In the genomic region with DNA sequence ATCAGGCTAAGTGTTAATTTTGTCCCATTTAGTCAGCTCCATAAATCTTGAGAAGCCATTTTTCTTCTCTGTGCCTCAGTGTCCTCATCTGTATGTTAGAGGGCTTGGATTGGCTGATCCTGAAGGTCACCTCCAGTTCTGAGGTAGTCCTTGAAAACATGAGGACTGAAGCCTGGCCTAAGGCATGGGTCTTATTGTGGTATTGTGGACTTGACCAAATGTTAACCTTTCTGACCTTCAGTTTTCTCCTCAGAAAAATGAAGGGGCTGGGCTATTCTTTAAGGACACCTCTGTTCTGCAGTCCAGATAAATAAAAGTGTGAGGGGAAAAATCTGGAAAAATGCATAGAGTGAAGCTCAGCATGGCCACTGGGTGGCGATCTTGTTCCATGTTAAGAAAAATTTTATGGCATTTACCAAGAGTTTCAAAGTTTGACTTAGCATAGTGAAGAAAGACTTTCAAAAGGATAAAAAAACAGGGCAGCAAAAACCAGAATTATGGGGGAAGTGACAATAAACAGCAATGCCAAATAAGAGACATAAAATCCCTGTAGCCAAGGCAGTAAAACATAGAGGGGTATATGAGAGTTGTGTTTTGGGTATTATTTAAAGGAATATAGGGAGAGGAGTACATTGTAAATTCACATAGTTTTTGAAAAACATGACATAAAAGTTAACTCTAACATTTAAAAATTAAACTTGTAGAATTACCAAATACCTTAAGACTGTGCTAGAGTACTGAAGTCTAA, we compare ENCODE assay signal across 8 cellular contexts. TPM values are rescaled to one million over a fixed set of nuclear protein-coding genes. Genes with fewer than 3 reads are reported as not detected.
DNase-seq lines count a peak whose midpoint lies in the region; ATAC-seq and TF ChIP-seq lines count a peak whose summit lies in the region.

No MANE protein-coding gene starts in this region.

- no peak overlapping the region for H3K4me3 ChIP-seq in astrocyte of the cerebellum (ENCODE audit: low read depth, low read length)

- no peak overlapping the region for H2BK5ac ChIP-seq in H9 (ENCODE audit: insufficient read length, low read length)

- no peak overlapping the region for H3K4ac ChIP-seq in H9 (ENCODE audit: low read depth, low read length)

- no peak overlapping the region for H2AFZ ChIP-seq in H9 (ENCODE audit: low read length)

- H3K23me2 ChIP-seq in H9 (ENCODE audit: insufficient read length, low read depth, low read length, poor library complexity, severe bottlenecking) = peaks cover 4% of the 10 kb centered on the region

- no peak overlapping the region for H4K91ac ChIP-seq in H9 (ENCODE audit: insufficient read length, low read depth, low read length)

- H3K27me3 ChIP-seq in H9 (ENCODE audit: insufficient read depth, low read length) = no peaks in the 10 kb centered on the region

- H3K27ac ChIP-seq in H9 (ENCODE audit: insufficient read length, low read depth, low read length) = no peak overlapping the region

- ATAC-seq in GM19397 (IDR thresholded peaks at IDR 0.05; ENCODE audit: unreplicated experiment) = no peak

- H3K27ac Mint-ChIP-seq in H9 = no peak overlapping the region

- no peaks in the 10 kb centered on the region for H4K20me1 ChIP-seq in H9 (ENCODE audit: control insufficient read depth, insufficient read depth, insufficient read length)

- no peak overlapping the region for H2BK15ac ChIP-seq in H9 (ENCODE audit: low read depth, low read length)

- peaks cover 2% of the 10 kb centered on the region; the same call in 1 of the 2 replicates for H3K4me1 ChIP-seq in H9 (ENCODE audit: insufficient read depth, low read length)

- no peaks in the 10 kb centered on the region for H3K79me2 ChIP-seq in H9 (ENCODE audit: insufficient read depth, low read length)

- H3K14ac ChIP-seq in H9 (ENCODE audit: insufficient read depth, low read length) = no peak overlapping the region

- no peaks in the 10 kb centered on the region; the same call in 1 of the 2 replicates for H3K27me3 Mint-ChIP-seq in H9 (ENCODE audit: low read depth)

- H3K4me1 Mint-ChIP-seq in H9 = peaks cover 21 to 23% of the 10 kb centered on the region in 2 experiments

- in situ Hi-C loops in astrocyte of the cerebellum (cut with HindIII; ENCODE audit: low sequenced_read_pairs) = no loop called here

- WGBS in H9 (ENCODE audit: extremely low coverage, insufficient read length, low lambda C conversion rate) = no CpG with 5 or more reads among the region's 1 CpG

- H3K4me3 Mint-ChIP-seq in H9 = no peak overlapping the region

- H2BK12ac ChIP-seq in H9 (ENCODE audit: insufficient read length, low read depth, low read length) = no peak overlapping the region

- H3K9me3 ChIP-seq in H9 (ENCODE audit: control insufficient read depth, low read depth, low read length) = no peaks in the 10 kb centered on the region

- no peak overlapping the region for H3T11ph ChIP-seq in H9 (ENCODE audit: low read length)

- no peaks in the 10 kb centered on the region for H3K9me3 Mint-ChIP-seq in H9

- H2AK5ac ChIP-seq in H9 (ENCODE audit: insufficient read length, low read length) = no peak overlapping the region

- H2BK20ac ChIP-seq in H9 (ENCODE audit: low read depth, low read length, poor library complexity, severe bottlenecking) = no peak overlapping the region

- H3K9ac ChIP-seq in H9 (ENCODE audit: extremely low read depth, insufficient read length, low read length) = no peak overlapping the region

- peak; percentile 90 for TF ChIP-seq CTCF in H9 (conservative IDR thresholded peaks at IDR 0.05)
- peak; percentile 67 for TF ChIP-seq CTCF in astrocyte of the cerebellum (IDR thresholded peaks at IDR 0.05; ENCODE audit: low read depth, low read length, missing control alignments)

- H3K18ac ChIP-seq in H9 (ENCODE audit: insufficient read length, low read depth, low read length) = no peak overlapping the region

- no peaks in the 10 kb centered on the region for H3K79me1 ChIP-seq in H9 (ENCODE audit: insufficient read depth, low read depth, low read length, poor library complexity, severe bottlenecking)

- no peak overlapping the region for H3K23ac ChIP-seq in H9 (ENCODE audit: insufficient read length, low read depth, low read length)

- DNase-seq in Daoy (ENCODE audit: low read depth) (peak; percentile 60), H9 (no peak), NCI-H1105 treated with DMSO at 0.1 percent for 48 hours (lab: John Stamatoyannopoulos, UW) (peak; percentile 82), T1000 (lab: John Stamatoyannopoulos, UW) (peak; percentile 18), astrocyte of the cerebellum (ENCODE audit: low read depth) (peak; percentile 58), iris pigment epithelial cell (ENCODE audit: low read depth) (peak; percentile 74)
- DNase-seq in stimulated activated CD4-positive, alpha-beta T cell treated with anti-CD3 and anti-CD28 coated beads, Interleukin-1b, Interleukin-23, amount 100 ng/mL, for 4 hours (ENCODE audit: low read depth in 2 of 2) = peak; percentile 60 to 64

- no peak overlapping the region for H4K5ac ChIP-seq in H9 (ENCODE audit: insufficient read length, low read depth, low read length)

- H4K8ac ChIP-seq in H9 (replicated peaks; ENCODE audit: insufficient read length, low read depth, low read length) = no peak overlapping the region

- H2BK120ac ChIP-seq in H9 (ENCODE audit: low read depth, low read length, poor library complexity, severe bottlenecking) = no peak overlapping the region

- H3K56ac ChIP-seq in H9 (ENCODE audit: insufficient read length, low read depth, low read length) = no peak overlapping the region

- H3K4me2 ChIP-seq in H9 (ENCODE audit: insufficient read depth, insufficient read length, low read length) = no peak overlapping the region

- H3K36me3 Mint-ChIP-seq in H9 (ENCODE audit: insufficient read depth in 1 of 3, low read depth in 3 of 3) = no peaks in the 10 kb centered on the region

RNA-seq across cellular contexts. Expression of a gene that starts 13.2 kb away (rescaled TPM):
- 28.3 and 34.0 TPM in 2 replicates for total RNA-seq in Daoy (2014; rRNA removed; shearing (Covaris generic))
- 28.6 and 31.5 TPM in 2 replicates for total RNA-seq in H9 (2021)
